In genomic region chr3:46573701-46574100, GRCh38 we compare ENCODE assay signal across 19 cellular contexts. TPM values are rescaled to one million over a fixed set of nuclear protein-coding genes. Genes with fewer than 3 reads are reported as not detected.
A peak's percentile ranks its signal among the peaks of the same experiment; 100 is the strongest.
DNase-seq lines count a peak whose midpoint lies in the region; ATAC-seq, FAIRE-seq and TF ChIP-seq lines count a peak whose summit lies in the region.
"Had no signal": no experiment of that assay in that cellular context is flagged by ENCODE, and none has a peak within 500 bp of the region (broad histone marks: within the 10 kb centered on the region; RNA-seq: fewer than 3 reads in every experiment).

No MANE protein-coding gene starts in this region.

- H3K4me2 ChIP-seq in GM23338 (peak overlapping the region; percentile 40), K562 (ENCODE audit: insufficient read depth, low read length) (no peak overlapping the region; the same call in 1 of the 2 replicates)
- H3K4me2 ChIP-seq: KMS-11 had no signal

- H3K4me3 ChIP-seq in GM23338 (peak overlapping the region; percentile 14), HUES48 (ENCODE audit: low read depth, low read length) (peak overlapping the region; percentile 97), K562 (no peak overlapping the region), iPS-18a (ENCODE audit: low read length) (peak overlapping the region; percentile 95)
- H3K4me3 ChIP-seq: Peyer's patch, SJCRH30 had no signal

- H3K27ac Mint-ChIP-seq in GM23338 = peak overlapping the region; percentile 100
- no peak overlapping the region for H3K27ac Mint-ChIP-seq in activated CD8-positive, alpha-beta T cell treated with anti-CD3 and anti-CD28 coated beads, Interleukin-2, amount 10 ng/mL, durations not matched to agents 7 days and 5 days
- no peak overlapping the region for H3K27ac Mint-ChIP-seq in stimulated activated naive B cell treated with anti-CD40 and anti-IgM and Interleukin-4, amounts not matched to agents 10 μg/mL and 1 μg/mL and 100 μg/mL, for 72 hours

- intact Hi-C loops in K562 (cut with micrococcal nuclease) = no loop called here

- peaks cover 25% of the 10 kb centered on the region for H3K4me1 ChIP-seq in GM23338 (ENCODE audit: insufficient read depth)
- peaks cover 37% of the 10 kb centered on the region for H3K4me1 ChIP-seq in HUES48 (ENCODE audit: control insufficient read depth, insufficient read depth, low read length)
- peaks cover 5 to 8% of the 10 kb centered on the region in 2 experiments; a peak in 2 of 5 replicates for H3K4me1 ChIP-seq in K562 (replicated peaks in 1 of 2; ENCODE audit: control insufficient read depth in 2 of 2, insufficient read depth in 2 of 2, low read length in 2 of 2)
- H3K4me1 ChIP-seq in iPS-18a (ENCODE audit: control insufficient read depth, low read depth, low read length) = peaks cover 42% of the 10 kb centered on the region
- H3K4me1 ChIP-seq: BE2C, Peyer's patch, SJCRH30 had no signal

- FAIRE-seq in K562 (lab: Jason Lieb, UNC) = no peak

- peaks cover 43% of the 10 kb centered on the region for H3K4me1 Mint-ChIP-seq in GM23338
- H3K4me1 Mint-ChIP-seq in activated CD8-positive, alpha-beta T cell treated with anti-CD3 and anti-CD28 coated beads, Interleukin-2, amount 10 ng/mL, durations not matched to agents 7 days and 5 days (ENCODE audit: low read depth) = no peaks in the 10 kb centered on the region
- peaks cover 1 to 6% of the 10 kb centered on the region in 2 donors for H3K4me1 Mint-ChIP-seq in stimulated activated naive B cell treated with anti-CD40 and anti-IgM and Interleukin-4, amounts not matched to agents 10 μg/mL and 1 μg/mL and 100 μg/mL, for 72 hours

- no peaks in the 10 kb centered on the region for H3K9me3 ChIP-seq in HUES48 (ENCODE audit: control insufficient read depth, insufficient read depth, low read length)
- H3K9me3 ChIP-seq in K562 (replicated peaks; ENCODE audit: control insufficient read depth, insufficient read depth, low read depth, low read length) = no peaks in the 10 kb centered on the region
- no peaks in the 10 kb centered on the region for H3K9me3 ChIP-seq in iPS-18a (ENCODE audit: control insufficient read depth, low read depth, low read length)
- H3K9me3 ChIP-seq: BE2C, Peyer's patch, SJCRH30 had no signal

- no peaks in the 10 kb centered on the region for H3K9me2 ChIP-seq in GM23338 (ENCODE audit: insufficient read depth)

- H3K79me2 ChIP-seq in GM23338 (replicated peaks; ENCODE audit: insufficient read depth) (peaks cover 13% of the 10 kb centered on the region), K562 (ENCODE audit: control insufficient read depth, insufficient read depth, low read length) (no peaks in the 10 kb centered on the region)

- peak overlapping the region; percentile 92 for H3K4me3 Mint-ChIP-seq in GM23338
- no peak overlapping the region for H3K4me3 Mint-ChIP-seq in activated CD8-positive, alpha-beta T cell treated with anti-CD3 and anti-CD28 coated beads, Interleukin-2, amount 10 ng/mL, durations not matched to agents 7 days and 5 days
- no peak overlapping the region for H3K4me3 Mint-ChIP-seq in stimulated activated naive B cell treated with anti-CD40 and anti-IgM and Interleukin-4, amounts not matched to agents 10 μg/mL and 1 μg/mL and 100 μg/mL, for 72 hours

- ATAC-seq in GM23338 (no peak), K562 (0 out of 3 replicates have a peak, but pooled peaks have one; percentile 37), GM19023 (IDR thresholded peaks at IDR 0.05; ENCODE audit: unreplicated experiment) (no peak)
- no peak for ATAC-seq in activated CD8-positive, alpha-beta T cell treated with anti-CD3 and anti-CD28 coated beads, Interleukin-2, amount 10 ng/mL, durations not matched to agents 7 days and 5 days
- no peak for ATAC-seq in stimulated activated naive B cell treated with anti-CD40 and anti-IgM and Interleukin-4, amounts not matched to agents 10 μg/mL and 1 μg/mL and 100 μg/mL, for 72 hours (replicated peaks)

- peaks cover 19% of the 10 kb centered on the region; the same call in 1 of the 2 replicates for H3F3A ChIP-seq in GM23338 (replicated peaks; ENCODE audit: low read depth)

- peak overlapping the region; percentile 15; the same call in 1 of the 2 replicates for H3K9ac ChIP-seq in HUES48 (ENCODE audit: low read depth, low read length)
- no peak overlapping the region for H3K9ac ChIP-seq in K562 (ENCODE audit: insufficient read depth in 1 of 2, low read depth in 2 of 2, low read length in 2 of 2)
- peak overlapping the region; percentile 44 for H3K9ac ChIP-seq in iPS-18a (ENCODE audit: low read length)
- H3K9ac ChIP-seq: KMS-11 had no signal

- TF ChIP-seq CTCF in GM23338 (conservative IDR thresholded peaks at IDR 0.05; ENCODE audit: low read depth in 2 of 2) (no peak), K562 (IDR thresholded peaks at IDR 0.05 in 2 of 3, conservative IDR thresholded peaks at IDR 0.05 in 1 of 3; ENCODE audit: insufficient read depth in 2 of 3, low read depth in 1 of 3, low read length in 3 of 3) (no peak), RWPE1 (conservative IDR thresholded peaks at IDR 0.05; ENCODE audit: low read depth) (no peak)

- peaks cover 5% of the 10 kb centered on the region for H3K27me3 Mint-ChIP-seq in GM23338 (ENCODE audit: insufficient read depth, low read depth, poor library complexity)
- H3K27me3 Mint-ChIP-seq in activated CD8-positive, alpha-beta T cell treated with anti-CD3 and anti-CD28 coated beads, Interleukin-2, amount 10 ng/mL, durations not matched to agents 7 days and 5 days (ENCODE audit: low read depth) = peaks cover 17% of the 10 kb centered on the region
- H3K27me3 Mint-ChIP-seq in stimulated activated naive B cell treated with anti-CD40 and anti-IgM and Interleukin-4, amounts not matched to agents 10 μg/mL and 1 μg/mL and 100 μg/mL, for 72 hours = peaks cover 8 to 40% of the 10 kb centered on the region in 2 donors

- no peak for TF ChIP-seq RAD21 in K562 (CRISPR knock-in tag; conservative IDR thresholded peaks at IDR 0.05 in 1 of 2, IDR thresholded peaks at IDR 0.05 in 1 of 2)

- no peaks in the 10 kb centered on the region for H3K27me3 ChIP-seq in GM23338 (ENCODE audit: insufficient read depth)
- no peaks in the 10 kb centered on the region for H3K27me3 ChIP-seq in HUES48 (ENCODE audit: control insufficient read depth, insufficient read depth, low read length)
- H3K27me3 ChIP-seq in K562 (ENCODE audit: control insufficient read depth in 2 of 2, insufficient read depth in 2 of 2, low read length in 2 of 2) = peaks cover 17 to 25% of the 10 kb centered on the region in 2 experiments; a peak in 3 of 5 replicates
- peaks cover 20% of the 10 kb centered on the region for H3K27me3 ChIP-seq in iPS-18a (ENCODE audit: control insufficient read depth, insufficient read depth, low read length)
- H3K27me3 ChIP-seq: BE2C, Peyer's patch, SJCRH30 had no signal

- H3K36me3 Mint-ChIP-seq in GM23338 (ENCODE audit: low read depth) = peaks cover 27% of the 10 kb centered on the region
- H3K36me3 Mint-ChIP-seq in activated CD8-positive, alpha-beta T cell treated with anti-CD3 and anti-CD28 coated beads, Interleukin-2, amount 10 ng/mL, durations not matched to agents 7 days and 5 days (ENCODE audit: low read depth) = no peaks in the 10 kb centered on the region
- H3K36me3 Mint-ChIP-seq in stimulated activated naive B cell treated with anti-CD40 and anti-IgM and Interleukin-4, amounts not matched to agents 10 μg/mL and 1 μg/mL and 100 μg/mL, for 72 hours = no peaks in the 10 kb centered on the region

- WGBS in K562 (ENCODE audit: insufficient coverage, low coverage, missing lambda C conversion rate) = under 1% methylated on average over 4 of the region's 4 CpGs

- H3K9me3 Mint-ChIP-seq in GM23338 = peaks cover 24% of the 10 kb centered on the region
- no peaks in the 10 kb centered on the region for H3K9me3 Mint-ChIP-seq in activated CD8-positive, alpha-beta T cell treated with anti-CD3 and anti-CD28 coated beads, Interleukin-2, amount 10 ng/mL, durations not matched to agents 7 days and 5 days (ENCODE audit: insufficient read depth)
- H3K9me3 Mint-ChIP-seq in stimulated activated naive B cell treated with anti-CD40 and anti-IgM and Interleukin-4, amounts not matched to agents 10 μg/mL and 1 μg/mL and 100 μg/mL, for 72 hours = peaks cover 0 to 4% of the 10 kb centered on the region in 2 donors

- POLR2A ChIA-PET in K562 (lab: Yijun Ruan, JAX) (interaction anchor here (0.7 kb wide), 1 partner anchor 13 kb away, joined by 4 read pairs; no protein-coding TSS in a partner anchor), RWPE1 (lab: Yijun Ruan, JAX; ENCODE audit: low non-redundant PET) (interaction anchor here (0.8 kb wide), 1 partner anchor 994 kb away, joined by 9 read pairs; no protein-coding TSS in a partner anchor)
- POLR2A ChIA-PET in activated CD8-positive, alpha-beta T cell treated with anti-CD3 and anti-CD28 coated beads, Interleukin-2, amount 10 ng/mL, durations not matched to agents 7 days and 5 days (lab: Charles Lee) = no interaction called here

- TF ChIP-seq POLR2A in K562 (conservative IDR thresholded peaks at IDR 0.05) = no peak

- in situ Hi-C loops in K562 (cut with MboI) = no loop called here

- DNase-seq in GM23338 (ENCODE audit: low spot score) (peak; percentile 53), K562 (ENCODE audit: extremely low read depth in 1 of 4, low spot score in 3 of 4) (no peak), RWPE1 (ENCODE audit: low spot score) (no peak)
- DNase-seq in activated CD8-positive, alpha-beta T cell treated with anti-CD3 and anti-CD28 coated beads, Interleukin-2, amount 10 ng/mL, durations not matched to agents 7 days and 5 days = no peak
- no peak for DNase-seq in stimulated activated naive B cell treated with anti-CD40 and anti-IgM and Interleukin-4, amounts not matched to agents 10 μg/mL and 1 μg/mL and 100 μg/mL, for 72 hours
- DNase-seq: BE2C, EL, NCI-H1105, NCI-H2029 treated with DMSO at 0.1 percent for 48 hours, NCI-H226, NCI-H510A treated with DMSO at 0.1 percent for 48 hours, Peyer's patch, SJCRH30 had no signal

- H3K36me3 ChIP-seq in GM23338 (ENCODE audit: insufficient read depth) = peaks cover under 1% of the 10 kb centered on the region; the same call in 1 of the 2 replicates
- no peaks in the 10 kb centered on the region; the same call in 1 of the 2 replicates for H3K36me3 ChIP-seq in HUES48 (ENCODE audit: control insufficient read depth, insufficient read depth, low read length)
- H3K36me3 ChIP-seq in K562 (ENCODE audit: control insufficient read depth, insufficient read depth, low read length) = no peaks in the 10 kb centered on the region
- H3K36me3 ChIP-seq in iPS-18a (ENCODE audit: control insufficient read depth, low read depth, low read length) = no peaks in the 10 kb centered on the region
- H3K36me3 ChIP-seq: BE2C, Peyer's patch, SJCRH30 had no signal

- TF ChIP-seq EP300 in K562 (IDR thresholded peaks at IDR 0.05; ENCODE audit: low read length) = no peak

- no TSS peak for BruUV-seq in K562 (replicated peaks; lab: Mats Ljungman, UMichigan)

- H3K27ac ChIP-seq in GM23338 (ENCODE audit: low read depth) = peak overlapping the region; percentile 99
- H3K27ac ChIP-seq in HUES48 (ENCODE audit: low read depth, low read length) = peak overlapping the region; percentile 98
- H3K27ac ChIP-seq in K562 (ENCODE audit: extremely low read depth, low read depth, low read length) = no peak overlapping the region
- H3K27ac ChIP-seq in iPS-18a (ENCODE audit: low read length) = peak overlapping the region; percentile 84
- no peak overlapping the region for H3K27ac ChIP-seq in RWPE1
- H3K27ac ChIP-seq: KMS-11, Peyer's patch, SJCRH30 had no signal

- H4K20me1 ChIP-seq in GM23338 (replicated peaks; ENCODE audit: insufficient read depth) (no peaks in the 10 kb centered on the region), K562 (replicated peaks; ENCODE audit: control insufficient read depth, insufficient read depth, low read length) (no peaks in the 10 kb centered on the region)

- H2AFZ ChIP-seq in GM23338 = no peak overlapping the region
- H2AFZ ChIP-seq in K562 (ENCODE audit: low read depth, low read length) = no peak overlapping the region

- CTCF ChIA-PET in K562 (lab: Yijun Ruan, JAX; ENCODE audit: low intra/inter-chr PET ratio) = no interaction called here
- CTCF ChIA-PET in activated CD8-positive, alpha-beta T cell treated with anti-CD3 and anti-CD28 coated beads, Interleukin-2, amount 10 ng/mL, durations not matched to agents 7 days and 5 days (lab: Charles Lee) = interaction anchor here (0.9 to 1.8 kb wide), 2 partner anchors 15 to 85 kb away, joined by 4 to 5 read pairs; no protein-coding TSS in a partner anchor
- CTCF ChIA-PET in RWPE1 (lab: Yijun Ruan, JAX) = no interaction called here

- no peaks in the 10 kb centered on the region for H3K9me1 ChIP-seq in K562 (ENCODE audit: control insufficient read depth, insufficient read depth, low read length)

RNA-seq across cellular contexts. Expression of gene LRRC2, which starts 7.6 kb away (rescaled TPM):
- total RNA-seq in GM23338 (2014; rRNA removed; shearing (Covaris generic)) = 5.5 and 7.1 TPM in 2 replicates
- polyA plus RNA-seq in GM23338 (2016; fragmentation: Nextera tagmentation; extraction: Ambion mirVana) (4.0 and 6.5 TPM in 2 replicates), K562 (2011; rRNA removed) (0.04 and 0.07 TPM in 2 replicates), K562 (2014; fragmentation: Illumina TruSeq; extraction: Trizol) (0.01 TPM in 1 of 2 replicates, not detected in the other), K562 (2014; fragmentation: Nextera tagmentation; extraction: Ambion mirVana) (under 1 TPM in 1 of 2 experiments, not detected in 1; 0.04 TPM), K562 (2014; rRNA removed) (0.01 TPM in 1 of 2 replicates, not detected in the other)
- not detected in 2 replicates for total RNA-seq in K562 (2011; cell fraction: chromatin; rRNA removed; ENCODE audit: low replicate concordance)
- total RNA-seq in K562 (2011; cell fraction: nucleolus; rRNA removed) = not detected in 2 replicates
- total RNA-seq in K562 (2011; cell fraction: nucleoplasm; rRNA removed) = not detected in 2 replicates
- total RNA-seq in K562 (2014; rRNA removed) (not detected in 2 replicates), K562 (2014; rRNA removed; fragmentation: Illumina TruSeq; extraction: Trizol) (not detected in 2 replicates), K562 (2015; rRNA removed; fragmentation: Illumina TruSeq; extraction: Trizol) (0.04 TPM in 1 of 2 replicates, not detected in the other), K562 (2021) (not detected in 2 replicates)
- polyA plus RNA-seq in K562 (2011; cell fraction: cytosol; rRNA removed) = not detected in 2 replicates
- polyA plus RNA-seq in K562 (2011; cell fraction: nucleus; rRNA removed) = not detected in 2 replicates
- polyA plus RNA-seq in K562 (2012) = 0.03 and 0.17 TPM in 2 replicates
- polyA minus RNA-seq in K562 (2011; rRNA and poly(A)+ RNA removed) = not detected in 2 replicates
- not detected in 2 replicates for polyA minus RNA-seq in K562 (2011; cell fraction: cytosol; rRNA and poly(A)+ RNA removed)
- not detected in 2 replicates for polyA minus RNA-seq in K562 (2011; cell fraction: nucleus; rRNA and poly(A)+ RNA removed)
- total RNA-seq in activated CD8-positive, alpha-beta T cell treated with anti-CD3 and anti-CD28 coated beads, Interleukin-2, amount 10 ng/mL, durations not matched to agents 7 days and 5 days = under 1 TPM in 1 of 2 experiments, not detected in 1; 0.11 TPM
- total RNA-seq: SJCRH30 had no signal

RNA-seq across cellular contexts. Expression of gene FAM240A, which starts 38.6 kb away (rescaled TPM):
- not detected in 2 replicates for total RNA-seq in GM23338 (2014; rRNA removed; shearing (Covaris generic))
- polyA plus RNA-seq in GM23338 (2016; fragmentation: Nextera tagmentation; extraction: Ambion mirVana) = 0.18 TPM in 1 of 2 replicates, not detected in the other
- not detected in 2 replicates for total RNA-seq in K562 (2011; cell fraction: chromatin; rRNA removed; ENCODE audit: low replicate concordance)
- total RNA-seq in K562 (2011; cell fraction: nucleolus; rRNA removed) = not detected in 2 replicates
- not detected in 2 replicates for total RNA-seq in K562 (2011; cell fraction: nucleoplasm; rRNA removed)
- total RNA-seq in K562 (2014; rRNA removed) = not detected in 2 replicates
- not detected in 2 replicates for total RNA-seq in K562 (2014; rRNA removed; fragmentation: Illumina TruSeq; extraction: Trizol)
- not detected in 2 replicates for total RNA-seq in K562 (2015; rRNA removed; fragmentation: Illumina TruSeq; extraction: Trizol)
- total RNA-seq in K562 (2021) = not detected in 2 replicates
- not detected in 2 replicates for polyA plus RNA-seq in K562 (2011; rRNA removed)
- not detected in 2 replicates for polyA plus RNA-seq in K562 (2011; cell fraction: cytosol; rRNA removed)
- not detected in 2 replicates for polyA plus RNA-seq in K562 (2011; cell fraction: nucleus; rRNA removed)
- not detected in 2 replicates for polyA plus RNA-seq in K562 (2012)
- polyA plus RNA-seq in K562 (2014; fragmentation: Illumina TruSeq; extraction: Trizol) = not detected in 2 replicates
- not detected for polyA plus RNA-seq in K562 (2014; fragmentation: Nextera tagmentation; extraction: Ambion mirVana)
- not detected in 2 replicates for polyA plus RNA-seq in K562 (2014; rRNA removed)
- not detected in 2 replicates for polyA minus RNA-seq in K562 (2011; rRNA and poly(A)+ RNA removed)
- polyA minus RNA-seq in K562 (2011; cell fraction: cytosol; rRNA and poly(A)+ RNA removed) = not detected in 2 replicates
- polyA minus RNA-seq in K562 (2011; cell fraction: nucleus; rRNA and poly(A)+ RNA removed) = not detected in 2 replicates
- not detected for total RNA-seq in activated CD8-positive, alpha-beta T cell treated with anti-CD3 and anti-CD28 coated beads, Interleukin-2, amount 10 ng/mL, durations not matched to agents 7 days and 5 days
- total RNA-seq: A673, OCI-LY7, Peyer's patch, SJCRH30 had no signal

Comparison
In these comparisons a context has a peak if more than half of its experiments do, and no peak if none do; other contexts are left out.
1. H3K27ac ChIP-seq: peak in GM23338 (single experiment), HUES48 (single experiment) and iPS-18a (single experiment); none in K562 (single experiment) and RWPE1 (single experiment).
2. H3K9ac ChIP-seq: peak in HUES48 (single experiment) and iPS-18a (single experiment); none in K562 (0 of 2).